8 cellular contexts compared by ENCODE assay signal in genomic region chr17:77471984-77472836, GRCh38.
A peak's percentile ranks its signal among the peaks of the same experiment; 100 is the strongest.
DNase-seq lines count a peak whose midpoint lies in the region; ATAC-seq and TF ChIP-seq lines count a peak whose summit lies in the region.

No MANE protein-coding gene starts in this region.

- peak overlapping the region; percentile 87 for H3K27ac Mint-ChIP-seq in activated CD8-positive, alpha-beta T cell treated with anti-CD3 and anti-CD28 coated beads for 36 hours

- H3K4me3 ChIP-seq in DOHH2 (ENCODE audit: low read length): peak overlapping the region; percentile 62
- peak overlapping the region; percentile 13 for H3K4me3 ChIP-seq in osteoblast (ENCODE audit: insufficient read depth, low read length)

- H3K4me1 Mint-ChIP-seq in activated CD8-positive, alpha-beta T cell treated with anti-CD3 and anti-CD28 coated beads for 36 hours (ENCODE audit: low read depth): peaks cover 94% of the 10 kb centered on the region

- H3K4me1 ChIP-seq in DOHH2 (ENCODE audit: control insufficient read depth, low read length) (peaks cover 86% of the 10 kb centered on the region), osteoblast (ENCODE audit: insufficient read depth, low read length) (peaks cover 73% of the 10 kb centered on the region)

- peak overlapping the region; percentile 69 for H3K4me2 ChIP-seq in DOHH2 (ENCODE audit: low read length)
- H3K4me2 ChIP-seq in osteoblast (ENCODE audit: insufficient read depth, low read length): peak overlapping the region; percentile 10

- H3K79me2 ChIP-seq in DOHH2 (ENCODE audit: control insufficient read depth, low read length) (peaks cover 100% of the 10 kb centered on the region), osteoblast (ENCODE audit: insufficient read depth, low read length) (peaks cover 98% of the 10 kb centered on the region)

- CTCF ChIA-PET in activated CD8-positive, alpha-beta T cell treated with anti-CD3 and anti-CD28 coated beads for 36 hours (lab: Charles Lee): interaction anchor here (0.7 to 3.7 kb wide), 16 partner anchors 9 to 131 kb away, joined by 3 to 47 read pairs (median 4); no protein-coding TSS in a partner anchor

- H3K9me3 ChIP-seq in DOHH2 (ENCODE audit: control insufficient read depth, insufficient read depth, low read length) (no peaks in the 10 kb centered on the region), osteoblast (ENCODE audit: low read depth, low read length) (no peaks in the 10 kb centered on the region)

- DNase-seq in NAMALWA (ENCODE audit: low spot score) (peak; percentile 54), fibroblast of the conjunctiva (ENCODE audit: low read depth) (peak; percentile 86), osteoblast (ENCODE audit: insufficient read length, low spot score, missing footprints) (peak; percentile 86)
- DNase-seq in activated CD8-positive, alpha-beta T cell treated with anti-CD3 and anti-CD28 coated beads for 36 hours: peak; percentile 72

- no peaks in the 10 kb centered on the region for H3K9me2 ChIP-seq in DOHH2 (replicated peaks; ENCODE audit: control insufficient read depth, low read length)

- H3K27ac ChIP-seq in DOHH2 (ENCODE audit: low read depth, low read length) (peak overlapping the region; percentile 90), osteoblast (ENCODE audit: low read depth, low read length) (peak overlapping the region; percentile 96)

- POLR2A ChIA-PET in activated CD8-positive, alpha-beta T cell treated with anti-CD3 and anti-CD28 coated beads for 36 hours (lab: Charles Lee): interaction anchor here (0.7 to 8.7 kb wide), 17 partner anchors 10 to 102 kb away, joined by 3 to 110 read pairs (median 4); no protein-coding TSS in a partner anchor

- intact Hi-C loops in activated CD8-positive, alpha-beta T cell treated with anti-CD3 and anti-CD28 coated beads for 36 hours (cut with micrococcal nuclease): loop anchor here (5.0 kb wide), 1 partner anchor 40 kb away; no protein-coding TSS in a partner anchor

- peak overlapping the region; percentile 69 for H3K4me3 Mint-ChIP-seq in activated CD8-positive, alpha-beta T cell treated with anti-CD3 and anti-CD28 coated beads for 36 hours

- peaks cover 77% of the 10 kb centered on the region for H3K36me3 Mint-ChIP-seq in activated CD8-positive, alpha-beta T cell treated with anti-CD3 and anti-CD28 coated beads for 36 hours (ENCODE audit: low read depth)

- H4K20me1 ChIP-seq in DOHH2 (ENCODE audit: control insufficient read depth, insufficient read depth, low read depth, low read length) (peaks cover 22% of the 10 kb centered on the region), osteoblast (ENCODE audit: insufficient read depth, low read length) (peaks cover 96% of the 10 kb centered on the region)

- H3K27me3 Mint-ChIP-seq in activated CD8-positive, alpha-beta T cell treated with anti-CD3 and anti-CD28 coated beads for 36 hours: no peaks in the 10 kb centered on the region

- H3F3A ChIP-seq in DOHH2 (ENCODE audit: control insufficient read depth, insufficient read depth): peaks cover 16% of the 10 kb centered on the region

- no peaks in the 10 kb centered on the region for H3K27me3 ChIP-seq in DOHH2 (ENCODE audit: control insufficient read depth, low read length)
- H3K27me3 ChIP-seq in osteoblast (ENCODE audit: insufficient read depth, low read length): no peaks in the 10 kb centered on the region

- ATAC-seq in activated CD8-positive, alpha-beta T cell treated with anti-CD3 and anti-CD28 coated beads for 36 hours: peak; percentile 49
- no peak for ATAC-seq in HG03139 (IDR thresholded peaks at IDR 0.05; ENCODE audit: unreplicated experiment)
- ATAC-seq in GM21367 (IDR thresholded peaks at IDR 0.05; ENCODE audit: unreplicated experiment): no peak
- no peak for ATAC-seq in GM19397 (IDR thresholded peaks at IDR 0.05; ENCODE audit: unreplicated experiment)

- TF ChIP-seq CTCF in DOHH2 (IDR thresholded peaks at IDR 0.05; ENCODE audit: low read depth, low read length, poor library complexity, severe bottlenecking) (no peak), osteoblast (IDR thresholded peaks at IDR 0.05; ENCODE audit: extremely low read depth, low read depth, low read length) (no peak)
- TF ChIP-seq CTCF in activated CD8-positive, alpha-beta T cell treated with anti-CD3 and anti-CD28 coated beads for 36 hours (IDR thresholded peaks at IDR 0.05): no peak

- H3K9me3 Mint-ChIP-seq in activated CD8-positive, alpha-beta T cell treated with anti-CD3 and anti-CD28 coated beads for 36 hours: peaks cover 1% of the 10 kb centered on the region

- H3K36me3 ChIP-seq in DOHH2 (ENCODE audit: control insufficient read depth, low read length) (peaks cover 98% of the 10 kb centered on the region), osteoblast (ENCODE audit: insufficient read depth, low read length) (peaks cover 15% of the 10 kb centered on the region)

- H2AFZ ChIP-seq in osteoblast (ENCODE audit: low read length): no peak overlapping the region
